14 cellular contexts compared by ENCODE assay signal in the genomic region with DNA sequence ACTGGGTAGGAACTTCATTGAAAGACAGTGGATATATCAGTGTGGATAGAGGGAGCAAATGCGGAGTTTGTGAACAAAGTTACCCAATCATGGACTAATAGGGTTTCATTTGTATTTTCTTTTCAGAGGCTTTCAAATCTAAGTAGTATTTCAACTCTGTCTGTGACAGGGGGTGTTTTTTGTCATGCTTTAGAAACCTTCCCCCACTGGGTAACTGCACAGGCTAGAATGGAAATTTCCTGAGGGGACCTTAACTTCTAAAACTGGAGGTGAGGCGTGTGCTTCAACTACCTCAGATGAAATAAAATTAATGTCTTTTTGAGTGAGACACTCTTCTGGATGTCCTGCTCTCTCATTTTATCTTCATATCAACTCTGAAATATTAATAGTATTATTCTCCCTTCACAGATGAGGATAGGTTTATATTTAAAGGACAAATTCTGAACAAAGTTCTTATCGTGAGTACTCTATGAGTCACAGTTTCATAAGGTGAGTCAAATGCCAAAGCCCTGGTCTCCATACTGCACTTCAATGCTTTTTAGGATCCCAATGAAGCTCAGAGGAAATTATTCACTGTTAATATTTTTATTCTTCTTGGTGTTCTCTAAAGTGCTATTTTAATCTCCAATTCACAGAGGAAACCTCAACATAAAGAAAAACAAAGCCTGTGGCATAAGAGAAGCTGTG.
A peak's percentile ranks its signal among the peaks of the same experiment; 100 is the strongest.
DNase-seq lines count a peak whose midpoint lies in the region; ATAC-seq and TF ChIP-seq lines count a peak whose summit lies in the region.
"Had no signal": no experiment of that assay in that cellular context is flagged by ENCODE, and none has a peak within 500 bp of the region (broad histone marks: within the 10 kb centered on the region; RNA-seq: fewer than 3 reads in every experiment).

No MANE protein-coding gene starts in this region.

- H3K4me3 ChIP-seq in PC-3 (ENCODE audit: low read length): no peak overlapping the region
- H3K4me3 ChIP-seq in mammary epithelial cell (replicated peaks in 1 of 3; ENCODE audit: insufficient read depth in 1 of 3, low read depth in 2 of 3, low read length in 3 of 3): no peak overlapping the region
- H3K4me3 ChIP-seq: A549 had no signal

- H3K9ac ChIP-seq in PC-3 (ENCODE audit: low read length): no peak overlapping the region
- H3K9ac ChIP-seq in mammary epithelial cell (ENCODE audit: insufficient read depth, low read length): no peak overlapping the region

- H3K79me2 ChIP-seq in PC-3 (ENCODE audit: low read length) (no peaks in the 10 kb centered on the region), mammary epithelial cell (ENCODE audit: insufficient read depth, low read length) (no peaks in the 10 kb centered on the region)

- POLR2A ChIA-PET in PC-3 (lab: Charles Lee; ENCODE audit: unreplicated experiment): no interaction called here

- intact Hi-C loops in PC-3 (cut with micrococcal nuclease) (no loop called here), mammary epithelial cell (cut with micrococcal nuclease) (no loop called here)

- H3K27ac ChIP-seq in PC-3 (ENCODE audit: low read length) (no peak overlapping the region), mammary epithelial cell (ENCODE audit: insufficient read depth, low read depth, low read length) (peak overlapping the region; percentile 46), foreskin keratinocyte (peak overlapping the region; percentile 77)
- H3K27ac ChIP-seq: A549, HL-60 had no signal

- TF ChIP-seq CTCF in PC-3 (conservative IDR thresholded peaks at IDR 0.05; ENCODE audit: low read depth, low read length) (no peak), mammary epithelial cell (conservative IDR thresholded peaks at IDR 0.05 in 1 of 2, IDR thresholded peaks at IDR 0.05 in 1 of 2; ENCODE audit: extremely low read depth in 1 of 2, insufficient read depth in 1 of 2, low read depth in 1 of 2, low read length in 2 of 2) (no peak), foreskin keratinocyte (conservative IDR thresholded peaks at IDR 0.05) (no peak), GM10266 (IDR thresholded peaks at IDR 0.05; ENCODE audit: control insufficient read depth, insufficient read depth, low read depth, missing control alignments) (no peak)

- H3K4me2 ChIP-seq in PC-3 (ENCODE audit: low read length) (no peak overlapping the region), mammary epithelial cell (ENCODE audit: insufficient read depth, low read depth, low read length) (no peak overlapping the region)
- H3K4me2 ChIP-seq: A549 had no signal

- dilution Hi-C loops in mammary epithelial cell (cut with HindIII; ENCODE audit: low sequenced_read_pairs): no loop called here

- H4K20me1 ChIP-seq in PC-3 (ENCODE audit: low read length): no peaks in the 10 kb centered on the region
- no peaks in the 10 kb centered on the region for H4K20me1 ChIP-seq in mammary epithelial cell (ENCODE audit: insufficient read depth, low read length)

- no peaks in the 10 kb centered on the region for H3F3A ChIP-seq in PC-3 (ENCODE audit: low read length, unreplicated experiment)

- H3K36me3 ChIP-seq in PC-3 (ENCODE audit: low read depth, low read length): no peaks in the 10 kb centered on the region
- no peaks in the 10 kb centered on the region for H3K36me3 ChIP-seq in mammary epithelial cell (ENCODE audit: insufficient read depth, low read length)

- in situ Hi-C loops in mammary epithelial cell (cut with MboI; ENCODE audit: low sequenced_read_pairs in 2 of 2): no loop called here

- WGBS in mammary epithelial cell (ENCODE audit: low coverage, missing lambda C conversion rate): 71% methylated on average over 3 of the region's 3 CpGs

- DNase-seq in PC-3 (peak; percentile 35), mammary epithelial cell (no peak), foreskin keratinocyte (no peak), renal cortical epithelial cell (ENCODE audit: low read depth) (peak; percentile 64), NK-92 (lab: John Stamatoyannopoulos, UW; ENCODE audit: unreplicated experiment) (no peak), GM10266 (ENCODE audit: extremely low spot score) (no peak)
- no peak for DNase-seq in activated T-cell treated with anti-CD3 and anti-CD28 coated beads, Interleukin-2, amount 50 U/mL, for 48 hours
- DNase-seq: CD8-positive, alpha-beta memory T cell; DMS53; GF-D8; HCEC 1CT; IMR-90 had no signal

- H3K4me1 ChIP-seq in PC-3 (ENCODE audit: insufficient read depth, low read length) (no peaks in the 10 kb centered on the region), mammary epithelial cell (ENCODE audit: insufficient read depth, low read length) (peaks cover 11% of the 10 kb centered on the region), foreskin keratinocyte (peaks cover 7% of the 10 kb centered on the region)
- H3K4me1 ChIP-seq: A549 had no signal

- ATAC-seq in PC-3 (no peak), foreskin keratinocyte (peak; percentile 92)
- ATAC-seq: A549 had no signal

- CTCF ChIA-PET in PC-3 (lab: Charles Lee): no interaction called here
- CTCF ChIA-PET in mammary epithelial cell (lab: Charles Lee; ENCODE audit: low non-redundant PET): no interaction called here

- H2AFZ ChIP-seq in PC-3 (ENCODE audit: low read length) (no peak overlapping the region), mammary epithelial cell (ENCODE audit: low read depth, low read length) (no peak overlapping the region)

- H3K27me3 ChIP-seq in PC-3 (ENCODE audit: low read length): no peaks in the 10 kb centered on the region
- H3K27me3 ChIP-seq in mammary epithelial cell (ENCODE audit: insufficient read depth, low read length): no peaks in the 10 kb centered on the region
- H3K27me3 ChIP-seq in foreskin keratinocyte: no peaks in the 10 kb centered on the region

- no peaks in the 10 kb centered on the region for H3K9me2 ChIP-seq in PC-3 (replicated peaks; ENCODE audit: low read length)

- no peaks in the 10 kb centered on the region for H3K9me3 ChIP-seq in PC-3 (ENCODE audit: low read length)
- peaks cover 5% of the 10 kb centered on the region for H3K9me3 ChIP-seq in mammary epithelial cell (replicated peaks; ENCODE audit: insufficient read depth, low read length)
- H3K9me3 ChIP-seq: A549 had no signal

- BruUV-seq in PC-3 (replicated peaks; lab: Mats Ljungman, UMichigan) (no TSS peak), mammary epithelial cell (replicated peaks; lab: Mats Ljungman, UMichigan) (no TSS peak)

Comparison
In these comparisons a context has a peak if more than half of its experiments do, and no peak if none do; other contexts are left out.
1. DNase-seq: peak in PC-3 (single experiment) and renal cortical epithelial cell (single experiment); none in mammary epithelial cell (single experiment), foreskin keratinocyte (0 of 2), NK-92 (single experiment), GM10266 (single experiment) and activated T-cell treated with anti-CD3 and anti-CD28 coated beads, Interleukin-2, amount 50 U/mL, for 48 hours (0 of 2).